27 cellular contexts compared by ENCODE assay signal in genomic region chr20:35181731-35182130, GRCh38. TPM values are rescaled to one million over a fixed set of nuclear protein-coding genes. Genes with fewer than 3 reads are reported as not detected.
A peak's percentile ranks its signal among the peaks of the same experiment; 100 is the strongest.
DNase-seq lines count a peak whose midpoint lies in the region; ATAC-seq and TF ChIP-seq lines count a peak whose summit lies in the region.
"Had no signal": no experiment of that assay in that cellular context is flagged by ENCODE, and none has a peak within 500 bp of the region (broad histone marks: within the 10 kb centered on the region; RNA-seq: fewer than 3 reads in every experiment).

No MANE protein-coding gene starts in this region.

- H2AK5ac ChIP-seq in IMR-90 (ENCODE audit: low read depth, low read length), result no peak overlapping the region

- no peak overlapping the region for H3K4ac ChIP-seq in IMR-90 (ENCODE audit: low read depth, low read length)

- H4K5ac ChIP-seq in IMR-90 (ENCODE audit: low read depth, low read length), result no peak overlapping the region

- H3K27ac ChIP-seq in IMR-90 (ENCODE audit: insufficient read depth, low read length) (no peak overlapping the region), caudate nucleus (ENCODE audit: low read depth, low read length) (no peak overlapping the region), foreskin keratinocyte (no peak overlapping the region)
- H3K27ac ChIP-seq: A549, HL-60, SJCRH30 had no signal

- no peak for TF ChIP-seq POLR2A in IMR-90 (IDR thresholded peaks at IDR 0.05; ENCODE audit: low read depth, low read length)

- H2AFZ ChIP-seq in IMR-90 (replicated peaks; ENCODE audit: low read length, poor library complexity), result no peak overlapping the region

- no peak overlapping the region for H3K56ac ChIP-seq in IMR-90 (ENCODE audit: extremely low read depth, insufficient read depth, low read length)

- H3K4me2 ChIP-seq in IMR-90 (ENCODE audit: low read depth, low read length), result no peak overlapping the region
- H3K4me2 ChIP-seq: A549 had no signal

- DNase-seq in AG20443 (ENCODE audit: low spot score), result peak; percentile 43
- peak; percentile 41 for DNase-seq in IMR-90
- peak; percentile 21 for DNase-seq in choroid plexus epithelial cell (ENCODE audit: low read depth)
- DNase-seq in retinal pigment epithelial cell (ENCODE audit: low read depth), result peak; percentile 38
- no peak for DNase-seq in NCI-H526 (lab: John Stamatoyannopoulos, UW)
- DNase-seq in caudate nucleus (lab: John Stamatoyannopoulos, UW), result no peak
- DNase-seq in foreskin keratinocyte, result no peak
- DNase-seq: AML-193; C1 segment of cervical spinal cord; CD8-positive, alpha-beta memory T cell; DMS53; EL; H7; KBM-7; NCI-H1092 treated with DMSO at 0.1 percent for 48 hours; NCI-H1436 treated with DMSO at 0.1 percent for 48 hours; NCI-H1930; NCI-H345; NCI-H524; NCI-H82; SJCRH30 had no signal

- H4K8ac ChIP-seq in IMR-90 (ENCODE audit: low read depth in 2 of 2, low read length in 2 of 2), result no peak overlapping the region

- no peaks in the 10 kb centered on the region for H3K9me3 ChIP-seq in IMR-90 (ENCODE audit: control insufficient read depth, insufficient read depth, low read length)
- H3K9me3 ChIP-seq: SJCRH30 had no signal

- H3K14ac ChIP-seq in IMR-90 (replicated peaks; ENCODE audit: low read depth, low read length), result no peak overlapping the region

- no peaks in the 10 kb centered on the region for H4K20me1 ChIP-seq in IMR-90 (ENCODE audit: insufficient read depth, low read length)

- no peaks in the 10 kb centered on the region for H3K36me3 ChIP-seq in IMR-90 (ENCODE audit: control insufficient read depth, insufficient read depth, low read length)
- H3K36me3 ChIP-seq: SJCRH30 had no signal

- POLR2A ChIA-PET in IMR-90 (lab: Charles Lee; ENCODE audit: unreplicated experiment), result no interaction called here

- H3K23ac ChIP-seq in IMR-90 (ENCODE audit: low read depth, low read length), result no peak overlapping the region

- no peak overlapping the region for H2BK5ac ChIP-seq in IMR-90 (ENCODE audit: low read depth, low read length, poor library complexity, severe bottlenecking)

- TF ChIP-seq CTCF in IMR-90 (conservative IDR thresholded peaks at IDR 0.05; ENCODE audit: low read depth, low read length) (no peak), choroid plexus epithelial cell (conservative IDR thresholded peaks at IDR 0.05; ENCODE audit: low read depth, low read length) (no peak), retinal pigment epithelial cell (conservative IDR thresholded peaks at IDR 0.05; ENCODE audit: low read depth, low read length) (no peak), foreskin keratinocyte (conservative IDR thresholded peaks at IDR 0.05) (no peak)

- no peak overlapping the region for H2BK120ac ChIP-seq in IMR-90 (ENCODE audit: low read depth, low read length)

- H3K4me3 ChIP-seq in IMR-90 (ENCODE audit: insufficient read depth, low read depth, low read length) (no peak overlapping the region), choroid plexus epithelial cell (ENCODE audit: low read depth, low read length) (no peak overlapping the region), retinal pigment epithelial cell (ENCODE audit: low read length) (no peak overlapping the region)
- H3K4me3 ChIP-seq: A549, GM12878, SJCRH30 had no signal

- no peaks in the 10 kb centered on the region; the same call in 1 of the 2 replicates for H3K9me1 ChIP-seq in IMR-90 (ENCODE audit: insufficient read depth, low read length)

- no peak overlapping the region for H4K91ac ChIP-seq in IMR-90 (ENCODE audit: insufficient read depth, low read depth, low read length)

- no peak overlapping the region for H3K9ac ChIP-seq in IMR-90 (ENCODE audit: low read depth, low read length)

- intact Hi-C loops in IMR-90 (cut with micrococcal nuclease), result no loop called here

- no peaks in the 10 kb centered on the region for H3K79me1 ChIP-seq in IMR-90 (ENCODE audit: low read depth in 1 of 2, low read length in 2 of 2)

- BruUV-seq in IMR-90 (replicated peaks; lab: Mats Ljungman, UMichigan), result no TSS peak

- no peak overlapping the region for H2AK9ac ChIP-seq in IMR-90 (replicated peaks; ENCODE audit: low read depth, low read length, poor library complexity)

- in situ Hi-C loops in IMR-90 (cut with MboI; ENCODE audit: low sequenced_read_pairs), result no loop called here

- dilution Hi-C loops in IMR-90 (cut with HindIII; ENCODE audit: low sequenced_read_pairs, unreplicated experiment), result no loop called here

- H3K4me1 ChIP-seq in IMR-90 (ENCODE audit: control insufficient read depth, insufficient read depth, low read length) (no peaks in the 10 kb centered on the region), foreskin keratinocyte (no peaks in the 10 kb centered on the region)
- H3K4me1 ChIP-seq: SJCRH30 had no signal

- no peak overlapping the region for H2BK15ac ChIP-seq in IMR-90 (ENCODE audit: low read depth, low read length)

- no peak overlapping the region for H3K18ac ChIP-seq in IMR-90 (ENCODE audit: low read depth, low read length)

- H3K27me3 ChIP-seq in IMR-90 (ENCODE audit: control insufficient read depth, insufficient read depth, low read length) (no peaks in the 10 kb centered on the region), foreskin keratinocyte (no peaks in the 10 kb centered on the region)
- H3K27me3 ChIP-seq: SJCRH30 had no signal

- ATAC-seq in IMR-90 (ENCODE audit: low read depth), result no peak; the same call in 1 of the 2 replicates
- no peak for ATAC-seq in HG03442 (IDR thresholded peaks at IDR 0.05; ENCODE audit: unreplicated experiment)
- no peak for ATAC-seq in foreskin keratinocyte
- ATAC-seq: A549, GM12878, HepG2, Panc1 had no signal

- H2BK20ac ChIP-seq in IMR-90 (ENCODE audit: low read depth, low read length), result no peak overlapping the region

- CTCF ChIA-PET in IMR-90 (lab: Yijun Ruan, JAX), result no interaction called here

- TF ChIP-seq RAD21 in IMR-90 (IDR thresholded peaks at IDR 0.05; ENCODE audit: low read length), result no peak

TF ChIP-seq in IMR-90, 13 proteins besides CTCF, POLR2A, EP300 and RAD21:
- TF ChIP-seq MAFK (IDR thresholded peaks at IDR 0.05; ENCODE audit: low read depth, low read length) (no peak), BHLHE40 (IDR thresholded peaks at IDR 0.05; ENCODE audit: low read depth, low read length) (no peak), CHD1 (IDR thresholded peaks at IDR 0.05; ENCODE audit: low read depth, low read length) (no peak), MAZ (IDR thresholded peaks at IDR 0.05; ENCODE audit: borderline replicate concordance, low read depth, low read length) (no peak), MXI1 (IDR thresholded peaks at IDR 0.05; ENCODE audit: borderline replicate concordance, low read depth, low read length) (no peak), SMC3 (IDR thresholded peaks at IDR 0.05; ENCODE audit: low read depth, low read length) (no peak), ELK1 (IDR thresholded peaks at IDR 0.05; ENCODE audit: borderline replicate concordance, low read depth, low read length) (no peak), FOS (IDR thresholded peaks at IDR 0.05; ENCODE audit: low read depth, low read length) (no peak), CEBPB (IDR thresholded peaks at IDR 0.05; ENCODE audit: low read depth, low read length) (no peak), RCOR1 (IDR thresholded peaks at IDR 0.05; ENCODE audit: insufficient replicate concordance, low read length) (no peak), USF2 (IDR thresholded peaks at IDR 0.05; ENCODE audit: low read depth, low read length) (no peak), RFX5 (IDR thresholded peaks at IDR 0.05; ENCODE audit: low read depth, low read length) (no peak)

RNA-seq across cellular contexts. Expression of gene PROCR, which starts 9.9 kb away (rescaled TPM):
- 25.0 and 36.4 TPM in 2 replicates for total RNA-seq in IMR-90 (2012; rRNA removed)
- 41.9 and 60.5 TPM in 2 replicates for polyA plus RNA-seq in IMR-90 (2012; rRNA removed)
- 26.1 and 52.9 TPM in 2 replicates for polyA plus RNA-seq in IMR-90 (2012; cell fraction: cytosol; rRNA removed)
- polyA plus RNA-seq in IMR-90 (2012; cell fraction: nucleus; rRNA removed; ENCODE audit: low replicate concordance), result 12.7 and 15.9 TPM in 2 replicates
- total RNA-seq in foreskin keratinocyte, result 73.5 and 87.8 TPM in 2 replicates
- 90.1 and 110 TPM in 2 replicates for polyA plus RNA-seq in foreskin keratinocyte

RNA-seq across cellular contexts. Expression of gene EDEM2, which starts 34.6 kb away (rescaled TPM):
- 22.5 and 27.4 TPM in 2 replicates for total RNA-seq in IMR-90 (2012; rRNA removed)
- polyA plus RNA-seq in IMR-90 (2012; rRNA removed), result 17.1 and 19.0 TPM in 2 replicates
- polyA plus RNA-seq in IMR-90 (2012; cell fraction: cytosol; rRNA removed), result 15.3 and 24.8 TPM in 2 replicates
- 12.0 and 14.1 TPM in 2 replicates for polyA plus RNA-seq in IMR-90 (2012; cell fraction: nucleus; rRNA removed; ENCODE audit: low replicate concordance)
- total RNA-seq in foreskin keratinocyte, result 24.2 and 27.0 TPM in 2 replicates
- 24.8 and 25.0 TPM in 2 replicates for polyA plus RNA-seq in foreskin keratinocyte

RNA-seq across cellular contexts. Expression of gene MMP24, which starts 44.8 kb away (rescaled TPM):
- total RNA-seq in IMR-90 (2012; rRNA removed), result 0.36 and 0.56 TPM in 2 replicates
- polyA plus RNA-seq in IMR-90 (2012; rRNA removed), result 0.79 and 0.86 TPM in 2 replicates
- 0.32 and 1.0 TPM in 2 replicates for polyA plus RNA-seq in IMR-90 (2012; cell fraction: cytosol; rRNA removed)
- 0.34 and 0.54 TPM in 2 replicates for polyA plus RNA-seq in IMR-90 (2012; cell fraction: nucleus; rRNA removed; ENCODE audit: low replicate concordance)
- total RNA-seq in foreskin keratinocyte, result 0.03 and 0.04 TPM in 2 replicates
- 0.03 TPM in 2 replicates for polyA plus RNA-seq in foreskin keratinocyte
- total RNA-seq: GM12878, SJCRH30 had no signal

Comparison
In these comparisons a context has a peak if more than half of its experiments do, and no peak if none do; other contexts are left out.
1. DNase-seq: peak in AG20443 (single experiment), IMR-90 (single experiment), choroid plexus epithelial cell (single experiment) and retinal pigment epithelial cell (single experiment); none in NCI-H526 (0 of 2), caudate nucleus (0 of 61) and foreskin keratinocyte (0 of 2).